36 cellular contexts compared by ENCODE assay signal in the genomic region with DNA sequence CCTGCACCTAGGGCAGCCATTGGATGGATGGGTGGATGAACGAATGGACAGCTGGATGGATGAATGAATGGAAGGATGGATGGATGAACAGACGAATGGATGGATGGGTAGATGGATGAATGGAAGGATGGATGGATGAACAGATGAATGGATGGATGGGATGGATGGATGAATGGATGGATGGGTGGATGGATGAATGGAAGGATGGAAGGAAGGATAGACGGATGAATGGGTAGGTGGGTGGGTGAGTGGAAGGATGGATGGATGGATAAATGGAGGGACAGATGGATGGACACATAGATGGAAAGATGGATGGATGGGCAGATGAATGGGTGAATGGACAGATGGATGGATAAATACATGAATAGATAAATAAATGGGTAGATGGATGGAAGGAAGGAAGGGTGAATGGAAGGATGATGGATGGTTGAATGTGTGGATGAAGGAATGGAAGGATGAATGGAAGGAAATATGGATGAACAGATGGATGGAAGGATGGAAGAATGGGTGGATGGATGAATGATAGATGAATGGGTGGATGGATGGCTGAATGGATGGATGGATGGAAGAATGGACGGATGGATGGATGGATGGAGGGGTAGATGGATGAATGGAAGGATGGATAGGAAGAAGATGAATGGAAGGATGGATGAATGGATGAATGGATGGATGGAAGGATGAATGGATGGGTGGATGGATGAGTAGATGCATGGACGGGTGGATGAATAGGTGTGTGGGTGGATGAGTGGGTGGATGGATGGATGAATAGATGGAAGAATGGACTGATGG. TPM values are rescaled to one million over a fixed set of nuclear protein-coding genes. Genes with fewer than 3 reads are reported as not detected.
"Had no signal": no experiment of that assay in that cellular context is flagged by ENCODE, and none has a peak within 500 bp of the region (broad histone marks: within the 10 kb centered on the region; RNA-seq: fewer than 3 reads in every experiment).

No MANE protein-coding gene starts in this region.

- H3K27me3 ChIP-seq: ascending aorta, breast epithelium, cardiac muscle cell, dorsolateral prefrontal cortex had no signal

- H3K4me1 ChIP-seq: ascending aorta, breast epithelium had no signal

- FAIRE-seq: frontal cortex had no signal

- H3K9me3 Mint-ChIP-seq: activated B cell treated with CpG ODN at 0.5 μM for 24 hours; activated naive CD4-positive, alpha-beta T cell treated with anti-CD3 and anti-CD28 coated beads, Interleukin-2, amount 10 ng/mL, durations not matched to agents 7 days and 5 days; activated naive CD4-positive, alpha-beta T cell treated with anti-CD3 and anti-CD28 coated beads, Interleukin-2, amount 50 U/mL, for 72 hours; activated naive CD8-positive, alpha-beta T cell treated with anti-CD3 and anti-CD28 coated beads, Interleukin-2, amount 10 ng/mL, durations not matched to agents 7 days and 5 days; activated T-cell treated with anti-CD3 and anti-CD28 coated beads, Interleukin-2, amount 50 U/mL, for 24 hours; activated T-cell treated with anti-CD3 and anti-CD28 coated beads, Interleukin-2, amount 50 U/mL, for 72 hours; central memory CD8-positive, alpha-beta T cell; dendritic cell treated with granulocyte-macrophage colony-stimulating factor and Interleukin-4, amounts not matched to agents 40 ng/mL and 50 ng/mL, for 4 days; T-helper 2 cell treated with Interferon-gamma antibody and Interleukin-4, amounts not matched to agents 5 μg/mL and 100 μg/mL, for 36 hours had no signal

- DNase-seq: activated B cell treated with CpG ODN at 0.5 μM for 24 hours; activated CD4-positive, alpha-beta T cell treated with anti-CD3 and anti-CD28 coated beads for 48 hours; activated CD4-positive, alpha-beta T cell treated with anti-CD3 and anti-CD28 coated beads, Interleukin-2, amount 50 U/mL, for 1 hour; activated CD4-positive, alpha-beta T cell treated with anti-CD3 and anti-CD28 coated beads, Interleukin-2, amount 50 U/mL, for 48 hours; activated CD8-positive, alpha-beta memory T cell treated with anti-CD3 and anti-CD28 coated beads, Interleukin-2, amount 10 ng/mL, durations not matched to agents 7 days and 5 days; activated CD8-positive, alpha-beta memory T cell treated with anti-CD3 and anti-CD28 coated beads, Interleukin-2, amount 50 U/mL, for 4 hours; activated CD8-positive, alpha-beta T cell treated with anti-CD3 and anti-CD28 coated beads, Interleukin-2, amount 10 ng/mL, durations not matched to agents 7 days and 5 days; activated gamma-delta T cell; activated naive CD4-positive, alpha-beta T cell; activated naive CD4-positive, alpha-beta T cell treated with anti-CD3 and anti-CD28 coated beads, Interleukin-2, amount 10 ng/mL, durations not matched to agents 7 days and 5 days; activated naive CD8-positive, alpha-beta T cell treated with anti-CD3 and anti-CD28 coated beads, Interleukin-2, amount 10 ng/mL, durations not matched to agents 7 days and 5 days; activated T-cell treated with anti-CD3 and anti-CD28 coated beads, Interleukin-2, amount 50 U/mL, for 24 hours; activated T-cell treated with anti-CD3 and anti-CD28 coated beads, Interleukin-2, amount 50 U/mL, for 72 hours; dorsolateral prefrontal cortex; effector memory CD4-positive, alpha-beta T cell; endodermal cell; foreskin fibroblast; glutamatergic neuron; T-helper 1 cell; T-helper 17 cell; T1000; WERI-Rb-1 had no signal

- H3K9me3 ChIP-seq: ascending aorta, breast epithelium had no signal

- H3K36me3 ChIP-seq: ascending aorta, breast epithelium, cardiac muscle cell, WERI-Rb-1 had no signal

- H3K27me3 Mint-ChIP-seq: activated CD8-positive, alpha-beta memory T cell treated with anti-CD3 and anti-CD28 coated beads, Interleukin-2, amount 10 ng/mL, durations not matched to agents 7 days and 5 days; activated naive CD8-positive, alpha-beta T cell treated with anti-CD3 and anti-CD28 coated beads, Interleukin-2, amount 10 ng/mL, durations not matched to agents 7 days and 5 days; activated T-cell treated with anti-CD3 and anti-CD28 coated beads, Interleukin-2, amount 50 U/mL, for 24 hours had no signal

- H3K4me3 ChIP-seq: ascending aorta, breast epithelium, cardiac muscle cell, coronary artery, dorsolateral prefrontal cortex had no signal

- H3K4me1 Mint-ChIP-seq: activated B cell treated with CpG ODN at 0.5 μM for 24 hours; activated CD8-positive, alpha-beta memory T cell treated with anti-CD3 and anti-CD28 coated beads, Interleukin-2, amount 10 ng/mL, durations not matched to agents 7 days and 5 days; activated naive CD4-positive, alpha-beta T cell treated with anti-CD3 and anti-CD28 coated beads, Interleukin-2, amount 10 ng/mL, durations not matched to agents 7 days and 5 days; central memory CD8-positive, alpha-beta T cell; endodermal cell had no signal

- H3K27ac Mint-ChIP-seq: activated B cell treated with CpG ODN at 0.5 μM for 24 hours; activated CD8-positive, alpha-beta memory T cell treated with anti-CD3 and anti-CD28 coated beads, Interleukin-2, amount 10 ng/mL, durations not matched to agents 7 days and 5 days; activated CD8-positive, alpha-beta T cell treated with anti-CD3 and anti-CD28 coated beads, Interleukin-2, amount 10 ng/mL, durations not matched to agents 7 days and 5 days; activated naive CD4-positive, alpha-beta T cell treated with anti-CD3 and anti-CD28 coated beads, Interleukin-2, amount 10 ng/mL, durations not matched to agents 7 days and 5 days; activated naive CD4-positive, alpha-beta T cell treated with anti-CD3 and anti-CD28 coated beads, Interleukin-2, amount 50 U/mL, for 72 hours; activated naive CD8-positive, alpha-beta T cell treated with anti-CD3 and anti-CD28 coated beads, Interleukin-2, amount 10 ng/mL, durations not matched to agents 7 days and 5 days; activated T-cell treated with anti-CD3 and anti-CD28 coated beads, Interleukin-2, amount 50 U/mL, for 24 hours; activated T-cell treated with anti-CD3 and anti-CD28 coated beads, Interleukin-2, amount 50 U/mL, for 72 hours; brain; dendritic cell treated with granulocyte-macrophage colony-stimulating factor and Interleukin-4, amounts not matched to agents 40 ng/mL and 50 ng/mL, for 4 days; endodermal cell; T-helper 17 cell; T-helper 2 cell treated with Interferon-gamma antibody and Interleukin-4, amounts not matched to agents 5 μg/mL and 100 μg/mL, for 36 hours had no signal

- H3K27ac ChIP-seq: ascending aorta, breast epithelium, cardiac muscle cell, coronary artery, dorsolateral prefrontal cortex, WERI-Rb-1 had no signal

- H3K4me3 Mint-ChIP-seq: activated B cell treated with CpG ODN at 0.5 μM for 24 hours; activated CD8-positive, alpha-beta memory T cell treated with anti-CD3 and anti-CD28 coated beads, Interleukin-2, amount 10 ng/mL, durations not matched to agents 7 days and 5 days; activated CD8-positive, alpha-beta T cell treated with anti-CD3 and anti-CD28 coated beads, Interleukin-2, amount 10 ng/mL, durations not matched to agents 7 days and 5 days; activated naive CD4-positive, alpha-beta T cell treated with anti-CD3 and anti-CD28 coated beads, Interleukin-2, amount 10 ng/mL, durations not matched to agents 7 days and 5 days; activated naive CD8-positive, alpha-beta T cell treated with anti-CD3 and anti-CD28 coated beads, Interleukin-2, amount 10 ng/mL, durations not matched to agents 7 days and 5 days; activated T-cell treated with anti-CD3 and anti-CD28 coated beads, Interleukin-2, amount 50 U/mL, for 24 hours; activated T-cell treated with anti-CD3 and anti-CD28 coated beads, Interleukin-2, amount 50 U/mL, for 72 hours; brain; central memory CD8-positive, alpha-beta T cell; dendritic cell treated with granulocyte-macrophage colony-stimulating factor and Interleukin-4, amounts not matched to agents 40 ng/mL and 50 ng/mL, for 4 days; endodermal cell; T-helper 17 cell; T-helper 2 cell treated with Interferon-gamma antibody and Interleukin-4, amounts not matched to agents 5 μg/mL and 100 μg/mL, for 36 hours had no signal

- ATAC-seq: activated CD4-positive, CD25-positive, alpha-beta regulatory T cell treated with anti-CD3 and anti-CD28 coated beads, Interleukin-2, amount 50 U/mL, for 24 hours; activated CD8-positive, alpha-beta memory T cell treated with anti-CD3 and anti-CD28 coated beads, Interleukin-2, amount 10 ng/mL, durations not matched to agents 7 days and 5 days; activated CD8-positive, alpha-beta T cell treated with anti-CD3 and anti-CD28 coated beads, Interleukin-2, amount 10 ng/mL, durations not matched to agents 7 days and 5 days; activated naive CD4-positive, alpha-beta T cell treated with anti-CD3 and anti-CD28 coated beads, Interleukin-2, amount 50 U/mL, for 72 hours; activated T-cell treated with anti-CD3 and anti-CD28 coated beads, Interleukin-2, amount 50 U/mL, for 72 hours; esophagus mucosa; T-helper 17 cell had no signal

RNA-seq across cellular contexts. Expression of a gene that starts 15.4 kb away (rescaled TPM):
- total RNA-seq: activated B cell treated with CpG ODN at 0.5 μM for 24 hours; activated CD8-positive, alpha-beta memory T cell treated with anti-CD3 and anti-CD28 coated beads for 36 hours; activated CD8-positive, alpha-beta memory T cell treated with anti-CD3 and anti-CD28 coated beads, Interleukin-2, amount 10 ng/mL, durations not matched to agents 7 days and 5 days; activated CD8-positive, alpha-beta T cell treated with anti-CD3 and anti-CD28 coated beads, Interleukin-2, amount 10 ng/mL, durations not matched to agents 7 days and 5 days; activated naive CD4-positive, alpha-beta T cell treated with anti-CD3 and anti-CD28 coated beads, Interleukin-2, amount 50 U/mL, for 72 hours; activated naive CD8-positive, alpha-beta T cell treated with anti-CD3 and anti-CD28 coated beads, Interleukin-2, amount 10 ng/mL, durations not matched to agents 7 days and 5 days; activated T-cell treated with anti-CD3 and anti-CD28 coated beads, Interleukin-2, amount 50 U/mL, for 72 hours; endodermal cell; epithelial cell of proximal tubule; T-helper 17 cell had no signal
